ENCODE assay signal across 9 cellular contexts in genomic region chr14:68247867-68248266, GRCh38.
A peak's percentile ranks its signal among the peaks of the same experiment; 100 is the strongest.
DNase-seq lines count a peak whose midpoint lies in the region; ATAC-seq and TF ChIP-seq lines count a peak whose summit lies in the region.
"Had no signal": no experiment of that assay in that cellular context is flagged by ENCODE, and none has a peak within 500 bp of the region (broad histone marks: within the 10 kb centered on the region; RNA-seq: fewer than 3 reads in every experiment).

No MANE protein-coding gene starts in this region.

- peak overlapping the region; percentile 97; the same call in 1 of the 2 replicates for H3K27ac ChIP-seq in SJCRH30
- H3K27ac ChIP-seq in foreskin keratinocyte: peak overlapping the region; percentile 62
- H3K27ac ChIP-seq in rectal smooth muscle tissue (ENCODE audit: low read depth, low read length): peak overlapping the region; percentile 86
- H3K27ac ChIP-seq: SJSA1 had no signal

- H3K36me3 ChIP-seq in SJCRH30 (no peaks in the 10 kb centered on the region), rectal smooth muscle tissue (ENCODE audit: control insufficient read depth, insufficient read depth, low read length) (no peaks in the 10 kb centered on the region), BE2C (no peaks in the 10 kb centered on the region)
- H3K36me3 ChIP-seq: SJSA1 had no signal

- DNase-seq in GF-D8 (lab: John Stamatoyannopoulos, UW) (peak; percentile 7), SJCRH30 (no peak), foreskin keratinocyte (peak in 1 of 2 donors; percentile 32), BE2C (no peak)

- H3K27me3 ChIP-seq in SJCRH30: no peaks in the 10 kb centered on the region
- H3K27me3 ChIP-seq in foreskin keratinocyte: no peaks in the 10 kb centered on the region
- H3K27me3 ChIP-seq in rectal smooth muscle tissue (ENCODE audit: control insufficient read depth, insufficient read depth, low read length): no peaks in the 10 kb centered on the region
- H3K27me3 ChIP-seq in BE2C: no peaks in the 10 kb centered on the region
- H3K27me3 ChIP-seq: SJSA1 had no signal

- TF ChIP-seq CTCF in foreskin keratinocyte (conservative IDR thresholded peaks at IDR 0.05) (no peak), BE2C (IDR thresholded peaks at IDR 0.05; ENCODE audit: low read depth, low read length) (no peak)

- no peaks in the 10 kb centered on the region for H3K9me3 ChIP-seq in SJCRH30 (replicated peaks)
- no peaks in the 10 kb centered on the region for H3K9me3 ChIP-seq in BE2C
- H3K9me3 ChIP-seq: SJSA1 had no signal

- H3K9ac ChIP-seq in rectal smooth muscle tissue (ENCODE audit: low read length): no peak overlapping the region

- H3K4me3 ChIP-seq in SJCRH30 (no peak overlapping the region), rectal smooth muscle tissue (ENCODE audit: low read length) (no peak overlapping the region), BE2C (ENCODE audit: low read depth, low read length) (no peak overlapping the region)
- H3K4me3 ChIP-seq: SJSA1 had no signal

- H3K4me1 ChIP-seq in SJCRH30: peaks cover 89% of the 10 kb centered on the region
- peaks cover 56% of the 10 kb centered on the region for H3K4me1 ChIP-seq in foreskin keratinocyte
- H3K4me1 ChIP-seq in rectal smooth muscle tissue (ENCODE audit: control insufficient read depth, insufficient read depth, low read length): peaks cover 77% of the 10 kb centered on the region
- peaks cover 5% of the 10 kb centered on the region for H3K4me1 ChIP-seq in BE2C

- ATAC-seq in foreskin keratinocyte (no peak), GM21381 (IDR thresholded peaks at IDR 0.05; ENCODE audit: unreplicated experiment) (no peak), HG03280 (IDR thresholded peaks at IDR 0.05; ENCODE audit: unreplicated experiment) (no peak), HG03097 (IDR thresholded peaks at IDR 0.05; ENCODE audit: low FRiP score, unreplicated experiment) (no peak)
